Comparison of ENCODE assay signal across 1 cellular context in the genomic region with DNA sequence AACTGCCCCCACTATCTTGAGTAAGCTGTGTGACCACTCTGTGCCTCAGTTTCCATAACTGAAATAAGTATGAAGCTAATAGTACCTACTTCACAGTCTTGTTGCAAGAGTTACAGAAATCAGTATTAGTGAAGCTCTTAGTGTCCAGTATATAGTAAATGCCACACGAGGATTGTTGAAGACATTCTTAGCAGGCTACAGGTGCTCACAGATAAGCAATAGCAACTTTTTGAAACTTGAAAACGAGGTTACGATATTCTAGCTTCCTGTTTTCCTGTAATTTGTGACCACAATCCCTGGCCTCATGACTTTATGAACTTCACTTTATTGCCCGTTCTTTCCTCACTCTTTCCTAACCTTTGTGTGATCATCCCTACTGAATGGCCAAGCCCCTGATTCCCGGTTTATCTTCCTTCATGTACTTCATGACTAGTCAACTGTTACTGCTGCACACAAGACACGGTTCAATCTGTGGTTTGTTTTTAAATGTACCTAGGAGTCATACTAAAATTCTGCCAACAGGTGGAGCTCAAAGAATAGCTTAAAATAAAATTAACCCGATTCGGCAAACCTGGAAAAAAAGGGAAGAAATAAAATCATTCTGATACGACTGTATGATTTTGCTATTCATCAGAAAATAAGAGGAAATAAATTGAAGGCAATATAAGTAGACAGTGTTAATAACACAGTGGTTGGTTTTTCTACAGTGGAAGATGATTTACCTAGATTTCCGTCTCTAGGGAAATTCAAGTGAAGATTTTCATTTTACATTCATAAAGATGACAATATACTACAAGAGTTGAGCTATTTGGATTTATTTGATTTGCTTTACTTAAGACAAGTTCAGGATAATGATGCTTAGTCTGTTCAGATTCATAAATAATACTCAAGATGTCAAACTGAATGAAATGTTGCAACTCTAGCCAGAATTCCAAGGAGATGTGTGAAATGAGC.
A peak's percentile ranks its signal among the peaks of the same experiment; 100 is the strongest.
TF ChIP-seq lines count a peak whose summit lies in the region.

No MANE protein-coding gene starts in this region.

TF ChIP-seq in GM12878, 131 proteins besides CTCF, POLR2A, EP300 and RAD21 (continued from another document and continues in another):
- TF ChIP-seq NR2C2 (IDR thresholded peaks at IDR 0.05; ENCODE audit: borderline replicate concordance, control insufficient read depth, insufficient read length, low read depth) (no peak), CHD2 (IDR thresholded peaks at IDR 0.05; ENCODE audit: borderline replicate concordance, low read depth, low read length) (no peak), ZNF24 (IDR thresholded peaks at IDR 0.05) (0 out of 2 replicates have a peak, but pooled peaks have one; percentile 21), TCF3 (IDR thresholded peaks at IDR 0.05; ENCODE audit: borderline replicate concordance, insufficient read depth, low read depth, low read length) (no peak), SUZ12 (IDR thresholded peaks at IDR 0.05; ENCODE audit: unreplicated experiment) (no peak), NFIC (IDR thresholded peaks at IDR 0.05; ENCODE audit: low read depth, low read length) (no peak), MYB (IDR thresholded peaks at IDR 0.05; ENCODE audit: borderline replicate concordance, low read depth, low read length) (no peak), GABPA (IDR thresholded peaks at IDR 0.05; ENCODE audit: low read depth) (no peak), STAT1 (conservative IDR thresholded peaks at IDR 0.05) (no peak), STAT3 (IDR thresholded peaks at IDR 0.05; ENCODE audit: low read depth, low read length) (no peak), CHD1 (IDR thresholded peaks at IDR 0.05; ENCODE audit: low read depth, low read length) (no peak), IKZF2 (IDR thresholded peaks at IDR 0.05) (peak; percentile 44 to 55), RFX5 (IDR thresholded peaks at IDR 0.05; ENCODE audit: low read depth, low read length) (no peak), RAD51 (IDR thresholded peaks at IDR 0.05) (no peak), HDGF (IDR thresholded peaks at IDR 0.05) (no peak), SMC3 (IDR thresholded peaks at IDR 0.05; ENCODE audit: borderline replicate concordance, low read length) (peak; percentile 78; the same call in 1 of the 2 replicates), RUNX3 (IDR thresholded peaks at IDR 0.05; ENCODE audit: low read length) (peak; percentile 70), BMI1 (IDR thresholded peaks at IDR 0.05; ENCODE audit: borderline replicate concordance) (no peak), RBBP5 (conservative IDR thresholded peaks at IDR 0.05) (no peak), ZNF384 (IDR thresholded peaks at IDR 0.05; ENCODE audit: borderline replicate concordance, low read depth, low read length) (no peak), FOXK2 (IDR thresholded peaks at IDR 0.05) (no peak), IKZF1 (conservative IDR thresholded peaks at IDR 0.05) (peak; percentile 36; the same call in 1 of the 2 replicates), HDAC2 (IDR thresholded peaks at IDR 0.05) (no peak), JUNB (IDR thresholded peaks at IDR 0.05) (no peak), CEBPB (IDR thresholded peaks at IDR 0.05; ENCODE audit: borderline replicate concordance in 1 of 2, low read depth in 2 of 2, low read length in 2 of 2) (no peak), EGR1 (IDR thresholded peaks at IDR 0.05; ENCODE audit: borderline replicate concordance in 1 of 2, low read depth in 2 of 2, low read length in 2 of 2) (no peak), FOXM1 (IDR thresholded peaks at IDR 0.05; ENCODE audit: low read depth, low read length) (0 out of 2 replicates have a peak, but pooled peaks have one; percentile 35), NFYA (IDR thresholded peaks at IDR 0.05; ENCODE audit: borderline replicate concordance, low read depth, low read length) (no peak)
- TF ChIP-seq, protein P1, sequence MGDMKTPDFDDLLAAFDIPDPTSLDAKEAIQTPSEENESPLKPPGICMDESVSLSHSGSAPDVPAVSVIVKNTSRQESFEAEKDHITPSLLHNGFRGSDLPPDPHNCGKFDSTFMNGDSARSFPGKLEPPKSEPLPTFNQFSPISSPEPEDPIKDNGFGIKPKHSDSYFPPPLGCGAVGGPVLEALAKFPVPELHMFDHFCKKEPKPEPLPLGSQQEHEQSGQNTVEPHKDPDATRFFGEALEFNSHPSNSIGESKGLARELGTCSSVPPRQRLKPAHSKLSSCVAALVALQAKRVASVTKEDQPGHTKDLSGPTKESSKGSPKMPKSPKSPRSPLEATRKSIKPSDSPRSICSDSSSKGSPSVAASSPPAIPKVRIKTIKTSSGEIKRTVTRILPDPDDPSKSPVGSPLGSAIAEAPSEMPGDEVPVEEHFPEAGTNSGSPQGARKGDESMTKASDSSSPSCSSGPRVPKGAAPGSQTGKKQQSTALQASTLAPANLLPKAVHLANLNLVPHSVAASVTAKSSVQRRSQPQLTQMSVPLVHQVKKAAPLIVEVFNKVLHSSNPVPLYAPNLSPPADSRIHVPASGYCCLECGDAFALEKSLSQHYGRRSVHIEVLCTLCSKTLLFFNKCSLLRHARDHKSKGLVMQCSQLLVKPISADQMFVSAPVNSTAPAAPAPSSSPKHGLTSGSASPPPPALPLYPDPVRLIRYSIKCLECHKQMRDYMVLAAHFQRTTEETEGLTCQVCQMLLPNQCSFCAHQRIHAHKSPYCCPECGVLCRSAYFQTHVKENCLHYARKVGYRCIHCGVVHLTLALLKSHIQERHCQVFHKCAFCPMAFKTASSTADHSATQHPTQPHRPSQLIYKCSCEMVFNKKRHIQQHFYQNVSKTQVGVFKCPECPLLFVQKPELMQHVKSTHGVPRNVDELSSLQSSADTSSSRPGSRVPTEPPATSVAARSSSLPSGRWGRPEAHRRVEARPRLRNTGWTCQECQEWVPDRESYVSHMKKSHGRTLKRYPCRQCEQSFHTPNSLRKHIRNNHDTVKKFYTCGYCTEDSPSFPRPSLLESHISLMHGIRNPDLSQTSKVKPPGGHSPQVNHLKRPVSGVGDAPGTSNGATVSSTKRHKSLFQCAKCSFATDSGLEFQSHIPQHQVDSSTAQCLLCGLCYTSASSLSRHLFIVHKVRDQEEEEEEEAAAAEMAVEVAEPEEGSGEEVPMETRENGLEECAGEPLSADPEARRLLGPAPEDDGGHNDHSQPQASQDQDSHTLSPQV (IDR thresholded peaks at IDR 0.05), result 0 out of 2 replicates have a peak, but pooled peaks have one; percentile 43
- TF ChIP-seq, protein P2, sequence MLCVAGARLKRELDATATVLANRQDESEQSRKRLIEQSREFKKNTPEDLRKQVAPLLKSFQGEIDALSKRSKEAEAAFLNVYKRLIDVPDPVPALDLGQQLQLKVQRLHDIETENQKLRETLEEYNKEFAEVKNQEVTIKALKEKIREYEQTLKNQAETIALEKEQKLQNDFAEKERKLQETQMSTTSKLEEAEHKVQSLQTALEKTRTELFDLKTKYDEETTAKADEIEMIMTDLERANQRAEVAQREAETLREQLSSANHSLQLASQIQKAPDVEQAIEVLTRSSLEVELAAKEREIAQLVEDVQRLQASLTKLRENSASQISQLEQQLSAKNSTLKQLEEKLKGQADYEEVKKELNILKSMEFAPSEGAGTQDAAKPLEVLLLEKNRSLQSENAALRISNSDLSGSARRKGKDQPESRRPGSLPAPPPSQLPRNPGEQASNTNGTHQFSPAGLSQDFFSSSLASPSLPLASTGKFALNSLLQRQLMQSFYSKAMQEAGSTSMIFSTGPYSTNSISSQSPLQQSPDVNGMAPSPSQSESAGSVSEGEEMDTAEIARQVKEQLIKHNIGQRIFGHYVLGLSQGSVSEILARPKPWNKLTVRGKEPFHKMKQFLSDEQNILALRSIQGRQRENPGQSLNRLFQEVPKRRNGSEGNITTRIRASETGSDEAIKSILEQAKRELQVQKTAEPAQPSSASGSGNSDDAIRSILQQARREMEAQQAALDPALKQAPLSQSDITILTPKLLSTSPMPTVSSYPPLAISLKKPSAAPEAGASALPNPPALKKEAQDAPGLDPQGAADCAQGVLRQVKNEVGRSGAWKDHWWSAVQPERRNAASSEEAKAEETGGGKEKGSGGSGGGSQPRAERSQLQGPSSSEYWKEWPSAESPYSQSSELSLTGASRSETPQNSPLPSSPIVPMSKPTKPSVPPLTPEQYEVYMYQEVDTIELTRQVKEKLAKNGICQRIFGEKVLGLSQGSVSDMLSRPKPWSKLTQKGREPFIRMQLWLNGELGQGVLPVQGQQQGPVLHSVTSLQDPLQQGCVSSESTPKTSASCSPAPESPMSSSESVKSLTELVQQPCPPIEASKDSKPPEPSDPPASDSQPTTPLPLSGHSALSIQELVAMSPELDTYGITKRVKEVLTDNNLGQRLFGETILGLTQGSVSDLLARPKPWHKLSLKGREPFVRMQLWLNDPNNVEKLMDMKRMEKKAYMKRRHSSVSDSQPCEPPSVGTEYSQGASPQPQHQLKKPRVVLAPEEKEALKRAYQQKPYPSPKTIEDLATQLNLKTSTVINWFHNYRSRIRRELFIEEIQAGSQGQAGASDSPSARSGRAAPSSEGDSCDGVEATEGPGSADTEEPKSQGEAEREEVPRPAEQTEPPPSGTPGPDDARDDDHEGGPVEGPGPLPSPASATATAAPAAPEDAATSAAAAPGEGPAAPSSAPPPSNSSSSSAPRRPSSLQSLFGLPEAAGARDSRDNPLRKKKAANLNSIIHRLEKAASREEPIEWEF (IDR thresholded peaks at IDR 0.05; ENCODE audit: insufficient replicate concordance, low read depth, low read length), result no peak
- TF ChIP-seq, protein P3, sequence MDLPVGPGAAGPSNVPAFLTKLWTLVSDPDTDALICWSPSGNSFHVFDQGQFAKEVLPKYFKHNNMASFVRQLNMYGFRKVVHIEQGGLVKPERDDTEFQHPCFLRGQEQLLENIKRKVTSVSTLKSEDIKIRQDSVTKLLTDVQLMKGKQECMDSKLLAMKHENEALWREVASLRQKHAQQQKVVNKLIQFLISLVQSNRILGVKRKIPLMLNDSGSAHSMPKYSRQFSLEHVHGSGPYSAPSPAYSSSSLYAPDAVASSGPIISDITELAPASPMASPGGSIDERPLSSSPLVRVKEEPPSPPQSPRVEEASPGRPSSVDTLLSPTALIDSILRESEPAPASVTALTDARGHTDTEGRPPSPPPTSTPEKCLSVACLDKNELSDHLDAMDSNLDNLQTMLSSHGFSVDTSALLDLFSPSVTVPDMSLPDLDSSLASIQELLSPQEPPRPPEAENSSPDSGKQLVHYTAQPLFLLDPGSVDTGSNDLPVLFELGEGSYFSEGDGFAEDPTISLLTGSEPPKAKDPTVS (IDR thresholded peaks at IDR 0.05; ENCODE audit: low read depth, low read length), result no peak
- TF ChIP-seq, protein P4, sequence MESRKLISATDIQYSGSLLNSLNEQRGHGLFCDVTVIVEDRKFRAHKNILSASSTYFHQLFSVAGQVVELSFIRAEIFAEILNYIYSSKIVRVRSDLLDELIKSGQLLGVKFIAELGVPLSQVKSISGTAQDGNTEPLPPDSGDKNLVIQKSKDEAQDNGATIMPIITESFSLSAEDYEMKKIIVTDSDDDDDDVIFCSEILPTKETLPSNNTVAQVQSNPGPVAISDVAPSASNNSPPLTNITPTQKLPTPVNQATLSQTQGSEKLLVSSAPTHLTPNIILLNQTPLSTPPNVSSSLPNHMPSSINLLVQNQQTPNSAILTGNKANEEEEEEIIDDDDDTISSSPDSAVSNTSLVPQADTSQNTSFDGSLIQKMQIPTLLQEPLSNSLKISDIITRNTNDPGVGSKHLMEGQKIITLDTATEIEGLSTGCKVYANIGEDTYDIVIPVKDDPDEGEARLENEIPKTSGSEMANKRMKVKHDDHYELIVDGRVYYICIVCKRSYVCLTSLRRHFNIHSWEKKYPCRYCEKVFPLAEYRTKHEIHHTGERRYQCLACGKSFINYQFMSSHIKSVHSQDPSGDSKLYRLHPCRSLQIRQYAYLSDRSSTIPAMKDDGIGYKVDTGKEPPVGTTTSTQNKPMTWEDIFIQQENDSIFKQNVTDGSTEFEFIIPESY (IDR thresholded peaks at IDR 0.05), result no peak
- TF ChIP-seq, protein P5, sequence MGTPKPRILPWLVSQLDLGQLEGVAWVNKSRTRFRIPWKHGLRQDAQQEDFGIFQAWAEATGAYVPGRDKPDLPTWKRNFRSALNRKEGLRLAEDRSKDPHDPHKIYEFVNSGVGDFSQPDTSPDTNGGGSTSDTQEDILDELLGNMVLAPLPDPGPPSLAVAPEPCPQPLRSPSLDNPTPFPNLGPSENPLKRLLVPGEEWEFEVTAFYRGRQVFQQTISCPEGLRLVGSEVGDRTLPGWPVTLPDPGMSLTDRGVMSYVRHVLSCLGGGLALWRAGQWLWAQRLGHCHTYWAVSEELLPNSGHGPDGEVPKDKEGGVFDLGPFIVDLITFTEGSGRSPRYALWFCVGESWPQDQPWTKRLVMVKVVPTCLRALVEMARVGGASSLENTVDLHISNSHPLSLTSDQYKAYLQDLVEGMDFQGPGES (IDR thresholded peaks at IDR 0.05), result no peak
- TF ChIP-seq, protein P6, sequence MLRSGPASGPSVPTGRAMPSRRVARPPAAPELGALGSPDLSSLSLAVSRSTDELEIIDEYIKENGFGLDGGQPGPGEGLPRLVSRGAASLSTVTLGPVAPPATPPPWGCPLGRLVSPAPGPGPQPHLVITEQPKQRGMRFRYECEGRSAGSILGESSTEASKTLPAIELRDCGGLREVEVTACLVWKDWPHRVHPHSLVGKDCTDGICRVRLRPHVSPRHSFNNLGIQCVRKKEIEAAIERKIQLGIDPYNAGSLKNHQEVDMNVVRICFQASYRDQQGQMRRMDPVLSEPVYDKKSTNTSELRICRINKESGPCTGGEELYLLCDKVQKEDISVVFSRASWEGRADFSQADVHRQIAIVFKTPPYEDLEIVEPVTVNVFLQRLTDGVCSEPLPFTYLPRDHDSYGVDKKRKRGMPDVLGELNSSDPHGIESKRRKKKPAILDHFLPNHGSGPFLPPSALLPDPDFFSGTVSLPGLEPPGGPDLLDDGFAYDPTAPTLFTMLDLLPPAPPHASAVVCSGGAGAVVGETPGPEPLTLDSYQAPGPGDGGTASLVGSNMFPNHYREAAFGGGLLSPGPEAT (IDR thresholded peaks at IDR 0.05; ENCODE audit: low read depth), result peak; percentile 13; the same call in 1 of the 2 replicates
- TF ChIP-seq, protein P7, sequence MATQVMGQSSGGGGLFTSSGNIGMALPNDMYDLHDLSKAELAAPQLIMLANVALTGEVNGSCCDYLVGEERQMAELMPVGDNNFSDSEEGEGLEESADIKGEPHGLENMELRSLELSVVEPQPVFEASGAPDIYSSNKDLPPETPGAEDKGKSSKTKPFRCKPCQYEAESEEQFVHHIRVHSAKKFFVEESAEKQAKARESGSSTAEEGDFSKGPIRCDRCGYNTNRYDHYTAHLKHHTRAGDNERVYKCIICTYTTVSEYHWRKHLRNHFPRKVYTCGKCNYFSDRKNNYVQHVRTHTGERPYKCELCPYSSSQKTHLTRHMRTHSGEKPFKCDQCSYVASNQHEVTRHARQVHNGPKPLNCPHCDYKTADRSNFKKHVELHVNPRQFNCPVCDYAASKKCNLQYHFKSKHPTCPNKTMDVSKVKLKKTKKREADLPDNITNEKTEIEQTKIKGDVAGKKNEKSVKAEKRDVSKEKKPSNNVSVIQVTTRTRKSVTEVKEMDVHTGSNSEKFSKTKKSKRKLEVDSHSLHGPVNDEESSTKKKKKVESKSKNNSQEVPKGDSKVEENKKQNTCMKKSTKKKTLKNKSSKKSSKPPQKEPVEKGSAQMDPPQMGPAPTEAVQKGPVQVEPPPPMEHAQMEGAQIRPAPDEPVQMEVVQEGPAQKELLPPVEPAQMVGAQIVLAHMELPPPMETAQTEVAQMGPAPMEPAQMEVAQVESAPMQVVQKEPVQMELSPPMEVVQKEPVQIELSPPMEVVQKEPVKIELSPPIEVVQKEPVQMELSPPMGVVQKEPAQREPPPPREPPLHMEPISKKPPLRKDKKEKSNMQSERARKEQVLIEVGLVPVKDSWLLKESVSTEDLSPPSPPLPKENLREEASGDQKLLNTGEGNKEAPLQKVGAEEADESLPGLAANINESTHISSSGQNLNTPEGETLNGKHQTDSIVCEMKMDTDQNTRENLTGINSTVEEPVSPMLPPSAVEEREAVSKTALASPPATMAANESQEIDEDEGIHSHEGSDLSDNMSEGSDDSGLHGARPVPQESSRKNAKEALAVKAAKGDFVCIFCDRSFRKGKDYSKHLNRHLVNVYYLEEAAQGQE (IDR thresholded peaks at IDR 0.05; ENCODE audit: low read depth, low read length), result no peak
